In the genomic region with DNA sequence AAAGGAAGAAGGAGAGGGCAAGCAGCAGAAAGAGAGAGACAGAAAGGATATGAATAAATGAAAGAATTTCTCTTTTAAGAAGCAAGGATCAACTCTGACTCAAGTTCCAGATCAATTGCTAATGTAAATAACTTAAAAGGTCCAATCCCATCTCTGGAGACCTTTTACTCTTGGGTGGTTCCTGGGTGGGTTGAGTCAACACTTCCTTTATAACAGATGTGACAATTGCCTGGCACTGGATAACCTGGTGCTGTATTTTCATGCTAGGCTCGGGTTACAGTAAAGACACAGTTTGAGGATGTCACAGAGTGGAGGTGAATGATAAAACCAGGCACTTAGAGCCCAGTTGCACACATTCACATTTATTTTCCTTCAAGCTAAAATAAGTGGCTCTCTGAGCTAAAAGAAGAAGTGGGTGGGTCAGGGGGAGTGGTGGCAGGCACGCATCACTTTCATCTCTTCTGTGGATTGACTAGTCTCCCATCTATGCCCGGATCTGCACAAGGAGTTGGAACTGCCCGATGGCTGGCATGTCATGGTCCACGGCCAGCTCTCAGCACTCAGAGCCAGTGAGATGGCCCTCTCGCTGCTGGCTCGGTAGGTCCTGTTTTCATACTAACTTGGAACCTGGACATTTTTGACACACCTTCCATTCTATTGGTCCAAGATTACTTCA, we compare ENCODE assay signal across 9 cellular contexts.
DNase-seq lines count a peak whose midpoint lies in the region; ATAC-seq and TF ChIP-seq lines count a peak whose summit lies in the region.
"Had no signal": no experiment of that assay in that cellular context is flagged by ENCODE, and none has a peak within 500 bp of the region (broad histone marks: within the 10 kb centered on the region; RNA-seq: fewer than 3 reads in every experiment).

No MANE protein-coding gene starts in this region.

- TF ChIP-seq CTCF in Calu3 (IDR thresholded peaks at IDR 0.05; ENCODE audit: unreplicated experiment) (no peak), natural killer cell (IDR thresholded peaks at IDR 0.05) (no peak)

- H3K36me3 Mint-ChIP-seq in Calu3 (ENCODE audit: insufficient read depth, unreplicated experiment) (no peaks in the 10 kb centered on the region), IgD-negative memory B cell (peaks cover 2% of the 10 kb centered on the region), natural killer cell (peaks cover 3% of the 10 kb centered on the region)
- peaks cover 64% of the 10 kb centered on the region for H3K36me3 Mint-ChIP-seq in activated naive CD8-positive, alpha-beta T cell treated with anti-CD3 and anti-CD28 coated beads, Interleukin-2, amount 50 U/mL, for 24 hours (ENCODE audit: low read depth)

- no peak for DNase-seq in Calu3
- DNase-seq in activated naive CD8-positive, alpha-beta T cell treated with anti-CD3 and anti-CD28 coated beads, Interleukin-2, amount 50 U/mL, for 24 hours = no peak
- no peak for DNase-seq in natural killer cell
- DNase-seq in RPMI8226 = no peak
- no peak for DNase-seq in stimulated activated CD4-positive, alpha-beta T cell treated with anti-CD3 and anti-CD28 coated beads, Interleukin-2, amount 100 ng/mL, for 48 hours
- no peak for DNase-seq in HPDE6-E6E7 (ENCODE audit: extremely low spot score)
- DNase-seq: hippocampal formation had no signal

- BruUV-seq in Calu3 (replicated peaks; lab: Mats Ljungman, UMichigan) = no TSS peak

- H3K4me3 Mint-ChIP-seq in Calu3 (ENCODE audit: low read depth, unreplicated experiment) (no peak overlapping the region), IgD-negative memory B cell (peak overlapping the region in 3 of 4 donors; percentile 15 to 84 (median 67)), natural killer cell (peak overlapping the region; percentile 47)
- H3K4me3 Mint-ChIP-seq in activated naive CD8-positive, alpha-beta T cell treated with anti-CD3 and anti-CD28 coated beads, Interleukin-2, amount 50 U/mL, for 24 hours = peak overlapping the region; percentile 25

- H3K27ac Mint-ChIP-seq in Calu3 (ENCODE audit: unreplicated experiment) (peak overlapping the region; percentile 19), IgD-negative memory B cell (peak overlapping the region in 2 of 3 donors; percentile 63 to 95), natural killer cell (peak overlapping the region; percentile 55 to 57)
- peak overlapping the region; percentile 93 for H3K27ac Mint-ChIP-seq in activated naive CD8-positive, alpha-beta T cell treated with anti-CD3 and anti-CD28 coated beads, Interleukin-2, amount 50 U/mL, for 24 hours

- H3K4me1 Mint-ChIP-seq in Calu3 (ENCODE audit: low read depth, unreplicated experiment) = peaks cover 34% of the 10 kb centered on the region
- peaks cover 27 to 63% (median 61%) of the 10 kb centered on the region in 3 donors for H3K4me1 Mint-ChIP-seq in IgD-negative memory B cell
- peaks cover 91% of the 10 kb centered on the region for H3K4me1 Mint-ChIP-seq in activated naive CD8-positive, alpha-beta T cell treated with anti-CD3 and anti-CD28 coated beads, Interleukin-2, amount 50 U/mL, for 24 hours
- peaks cover 85 to 88% of the 10 kb centered on the region in 2 donors for H3K4me1 Mint-ChIP-seq in natural killer cell

- CTCF ChIA-PET in Calu3 (lab: Charles Lee) = no interaction called here

- peak; percentile 78 for ATAC-seq in activated naive CD8-positive, alpha-beta T cell treated with anti-CD3 and anti-CD28 coated beads, Interleukin-2, amount 50 U/mL, for 24 hours
- peak in 1 of 3 donors; percentile 49 for ATAC-seq in natural killer cell
- ATAC-seq in GM21529 (IDR thresholded peaks at IDR 0.05; ENCODE audit: unreplicated experiment) = no peak

- no peaks in the 10 kb centered on the region for H3K9me3 Mint-ChIP-seq in Calu3 (ENCODE audit: low read depth, unreplicated experiment)
- peaks cover 0 to 2% (median 0%) of the 10 kb centered on the region in 3 donors for H3K9me3 Mint-ChIP-seq in IgD-negative memory B cell
- no peaks in the 10 kb centered on the region for H3K9me3 Mint-ChIP-seq in activated naive CD8-positive, alpha-beta T cell treated with anti-CD3 and anti-CD28 coated beads, Interleukin-2, amount 50 U/mL, for 24 hours
- H3K9me3 Mint-ChIP-seq in natural killer cell = no peaks in the 10 kb centered on the region

- H3K27me3 Mint-ChIP-seq in Calu3 (ENCODE audit: unreplicated experiment) (no peaks in the 10 kb centered on the region), IgD-negative memory B cell (no peaks in the 10 kb centered on the region), natural killer cell (ENCODE audit: low read depth in 2 of 2) (no peaks in the 10 kb centered on the region)
- H3K27me3 Mint-ChIP-seq in activated naive CD8-positive, alpha-beta T cell treated with anti-CD3 and anti-CD28 coated beads, Interleukin-2, amount 50 U/mL, for 24 hours = no peaks in the 10 kb centered on the region

- intact Hi-C loops in Calu3 (cut with micrococcal nuclease; ENCODE audit: unreplicated experiment) (no loop called here), natural killer cell (cut with micrococcal nuclease) (no loop called here)

Comparison
In these comparisons a context has a peak if more than half of its experiments do, and no peak if none do; other contexts are left out.
1. H3K27ac Mint-ChIP-seq: peak in every context shown above with its lines; median percentile 93 in activated naive CD8-positive, alpha-beta T cell treated with anti-CD3 and anti-CD28 coated beads, Interleukin-2, amount 50 U/mL, for 24 hours; 79 in IgD-negative memory B cell; 56 in natural killer cell; 19 in Calu3.